Comparison of ENCODE assay signal across 9 cellular contexts in genomic region chr6:30612687-30613248, GRCh38. TPM values are rescaled to one million over a fixed set of nuclear protein-coding genes. Genes with fewer than 3 reads are reported as not detected.
DNase-seq lines count a peak whose midpoint lies in the region; ATAC-seq, FAIRE-seq and TF ChIP-seq lines count a peak whose summit lies in the region.
"Had no signal": no experiment of that assay in that cellular context is flagged by ENCODE, and none has a peak within 500 bp of the region (broad histone marks: within the 10 kb centered on the region; RNA-seq: fewer than 3 reads in every experiment).

No MANE protein-coding gene starts in this region.

- no peaks in the 10 kb centered on the region for H3K9me3 ChIP-seq in SK-N-MC (ENCODE audit: low read depth, low read length)

- no peak for TF ChIP-seq CTCF in fibroblast of mammary gland (conservative IDR thresholded peaks at IDR 0.05; ENCODE audit: control insufficient read depth, insufficient read depth, low read depth, low read length)

- FAIRE-seq in GM12892 (lab: Jason Lieb, UNC): no peak
- FAIRE-seq: A204.1 had no signal

- no peaks in the 10 kb centered on the region for H3K27me3 Mint-ChIP-seq in stimulated activated memory B cell treated with anti-CD40 and anti-IgM and Interleukin-4, amounts not matched to agents 10 μg/mL and 1 μg/mL and 100 μg/mL, for 72 hours

- H3K4me3 Mint-ChIP-seq in stimulated activated memory B cell treated with anti-CD40 and anti-IgM and Interleukin-4, amounts not matched to agents 10 μg/mL and 1 μg/mL and 100 μg/mL, for 72 hours: no peak overlapping the region

- peak overlapping the region; percentile 37 for H3K9ac ChIP-seq in SK-N-MC (ENCODE audit: insufficient read length)

- peaks cover 67% of the 10 kb centered on the region for H3K36me3 Mint-ChIP-seq in stimulated activated memory B cell treated with anti-CD40 and anti-IgM and Interleukin-4, amounts not matched to agents 10 μg/mL and 1 μg/mL and 100 μg/mL, for 72 hours

- ATAC-seq in stimulated activated memory B cell treated with anti-CD40 and anti-IgM and Interleukin-4, amounts not matched to agents 10 μg/mL and 1 μg/mL and 100 μg/mL, for 72 hours: no peak
- ATAC-seq in GM21737 (IDR thresholded peaks at IDR 0.05; ENCODE audit: unreplicated experiment): no peak

- H3K4me1 Mint-ChIP-seq in stimulated activated memory B cell treated with anti-CD40 and anti-IgM and Interleukin-4, amounts not matched to agents 10 μg/mL and 1 μg/mL and 100 μg/mL, for 72 hours: peaks cover 54% of the 10 kb centered on the region

- peak overlapping the region; percentile 97 for H3K27ac Mint-ChIP-seq in stimulated activated memory B cell treated with anti-CD40 and anti-IgM and Interleukin-4, amounts not matched to agents 10 μg/mL and 1 μg/mL and 100 μg/mL, for 72 hours

- no peak; the same call in 1 of the 2 replicates for TF ChIP-seq POLR2A in GM12892 (IDR thresholded peaks at IDR 0.05; ENCODE audit: low read depth, low read length)

- peaks cover 41% of the 10 kb centered on the region for H3K36me3 ChIP-seq in SK-N-MC (ENCODE audit: insufficient read depth, low read length)

- H3K9me3 Mint-ChIP-seq in stimulated activated memory B cell treated with anti-CD40 and anti-IgM and Interleukin-4, amounts not matched to agents 10 μg/mL and 1 μg/mL and 100 μg/mL, for 72 hours: no peaks in the 10 kb centered on the region

- H3K27ac ChIP-seq in SK-N-MC: peak overlapping the region; percentile 100

- 0 out of 2 replicates have a peak overlapping the region, but pooled peaks have one; percentile 3 for H3K4me3 ChIP-seq in SK-N-MC
- H3K4me3 ChIP-seq in fibroblast of mammary gland (ENCODE audit: control insufficient read depth, low read depth, low read length): no peak overlapping the region

- DNase-seq in DMS 273 (lab: John Stamatoyannopoulos, UW; ENCODE audit: unreplicated experiment) (peak; percentile 24), DMS 273 treated with DMSO at 0.1 percent for 48 hours (lab: John Stamatoyannopoulos, UW) (no peak), SK-N-MC (ENCODE audit: low read depth, low spot score) (no peak), fibroblast of mammary gland (ENCODE audit: low read depth) (peak; percentile 65), SKM-1 (lab: John Stamatoyannopoulos, UW; ENCODE audit: unreplicated experiment) (no peak), GM12892 (ENCODE audit: insufficient read length) (no peak)

RNA-seq across cellular contexts. Expression of gene PPP1R10, which starts 4.3 kb away (rescaled TPM):
- polyA plus RNA-seq in GM12892 (2012; ENCODE audit: missing spikeins): 15.9 TPM

RNA-seq across cellular contexts. Expression of gene MRPS18B, which starts 4.9 kb away (rescaled TPM):
- 88.1 TPM for polyA plus RNA-seq in GM12892 (2012; ENCODE audit: missing spikeins)

RNA-seq across cellular contexts. Expression of gene ATAT1, which starts 13.9 kb away (rescaled TPM):
- polyA plus RNA-seq in GM12892 (2012; ENCODE audit: missing spikeins): 6.8 TPM

RNA-seq across cellular contexts. Expression of gene C6orf136, which starts 34.2 kb away (rescaled TPM):
- polyA plus RNA-seq in GM12892 (2012; ENCODE audit: missing spikeins): 12.1 TPM

RNA-seq across cellular contexts. Expression of gene ABCF1, which starts 41.5 kb away (rescaled TPM):
- 48.3 TPM for polyA plus RNA-seq in GM12892 (2012; ENCODE audit: missing spikeins)

Comparison
In these comparisons a context has a peak if more than half of its experiments do, and no peak if none do; other contexts are left out.
1. DNase-seq: peak in DMS 273 (single experiment) and fibroblast of mammary gland (single experiment); none in DMS 273 treated with DMSO at 0.1 percent for 48 hours (single experiment), SK-N-MC (single experiment), SKM-1 (single experiment) and GM12892 (single experiment).